Comparison of ENCODE assay signal across 14 cellular contexts in genomic region chr2:14137643-14138042, GRCh38.
DNase-seq lines count a peak whose midpoint lies in the region; ATAC-seq and TF ChIP-seq lines count a peak whose summit lies in the region.
"Had no signal": no experiment of that assay in that cellular context is flagged by ENCODE, and none has a peak within 500 bp of the region (broad histone marks: within the 10 kb centered on the region; RNA-seq: fewer than 3 reads in every experiment).

No MANE protein-coding gene starts in this region.

- ATAC-seq in RWPE2 (ENCODE audit: low read depth) = peak; percentile 33; the same call in 1 of the 3 replicates
- no peak for ATAC-seq in left lung
- no peak for ATAC-seq in GM21825 (IDR thresholded peaks at IDR 0.05; ENCODE audit: unreplicated experiment)
- ATAC-seq: gastrocnemius medialis had no signal

- H3K27ac ChIP-seq in RWPE2 (ENCODE audit: poor library complexity, severe bottlenecking) (no peak overlapping the region), left lung (no peak overlapping the region)
- H3K27ac ChIP-seq: gastrocnemius medialis had no signal

- H3K36me3 ChIP-seq in RWPE2 (ENCODE audit: low read depth) (no peaks in the 10 kb centered on the region), iPS-15b (ENCODE audit: control insufficient read depth, insufficient read depth, low read length) (no peaks in the 10 kb centered on the region), left lung (no peaks in the 10 kb centered on the region)
- H3K36me3 ChIP-seq: gastrocnemius medialis had no signal

- H3K4me3 ChIP-seq in RWPE2 (ENCODE audit: severe bottlenecking) (no peak overlapping the region), iPS-15b (ENCODE audit: low read depth, low read length) (peak overlapping the region; percentile 40), left lung (no peak overlapping the region)
- H3K4me3 ChIP-seq: gastrocnemius medialis had no signal

- intact Hi-C loops in left lung (cut with DNase I) = no loop called here

- in situ Hi-C loops in ACHN (cut with HindIII; ENCODE audit: low pct_ligation_motif_present, low pct_unique_long_range_greater_than_20kb, low sequenced_read_pairs) = no loop called here

- no peaks in the 10 kb centered on the region for H3K27me3 ChIP-seq in RWPE2 (ENCODE audit: insufficient read depth, poor library complexity, severe bottlenecking)
- no peaks in the 10 kb centered on the region for H3K27me3 ChIP-seq in iPS-15b (ENCODE audit: control insufficient read depth, insufficient read depth, low read length)
- no peaks in the 10 kb centered on the region for H3K27me3 ChIP-seq in left lung
- H3K27me3 ChIP-seq: gastrocnemius medialis had no signal

- H3K4me1 ChIP-seq in RWPE2 (ENCODE audit: insufficient read depth, poor library complexity, severe bottlenecking) (no peaks in the 10 kb centered on the region), iPS-15b (ENCODE audit: control insufficient read depth, insufficient read depth, low read length) (no peaks in the 10 kb centered on the region), left lung (no peaks in the 10 kb centered on the region)
- H3K4me1 ChIP-seq: gastrocnemius medialis had no signal

- H3K9me3 ChIP-seq in RWPE2 (ENCODE audit: severe bottlenecking) = no peaks in the 10 kb centered on the region
- no peaks in the 10 kb centered on the region for H3K9me3 ChIP-seq in iPS-15b (ENCODE audit: control insufficient read depth, insufficient read depth, low read length)
- no peaks in the 10 kb centered on the region for H3K9me3 ChIP-seq in left lung
- H3K9me3 ChIP-seq: gastrocnemius medialis had no signal

- DNase-seq in ACHN (peak; percentile 7), GM10266 (ENCODE audit: extremely low spot score) (no peak), RWPE2 (ENCODE audit: low spot score) (no peak), left lung (no peak), MV-4-11 (lab: John Stamatoyannopoulos, UW) (no peak)
- no peak for DNase-seq in activated naive CD4-positive, alpha-beta T cell treated with anti-CD3 and anti-CD28 coated beads, Interleukin-2, amount 50 U/mL, for 16 hours
- DNase-seq: activated CD8-positive, alpha-beta memory T cell treated with anti-CD3 and anti-CD28 coated beads for 24 hours; CD4-positive, CD25-positive, alpha-beta regulatory T cell; gastrocnemius medialis; H7; stimulated activated naive CD4-positive, alpha-beta T cell treated with Interleukin-2 at 50 U/mL for 16 hours; T-helper 2 cell had no signal

- TF ChIP-seq CTCF in GM10266 (IDR thresholded peaks at IDR 0.05; ENCODE audit: control insufficient read depth, insufficient read depth, low read depth, missing control alignments) = peak; percentile 1
- peak; percentile 10 for TF ChIP-seq CTCF in RWPE2 (IDR thresholded peaks at IDR 0.05; ENCODE audit: poor library complexity, severe bottlenecking)
- no peak for TF ChIP-seq CTCF in left lung (IDR thresholded peaks at IDR 0.05)

- no peak overlapping the region for H3K9ac ChIP-seq in iPS-15b (ENCODE audit: low read depth, low read length)

Comparison
In these comparisons a context has a peak if more than half of its experiments do, and no peak if none do; other contexts are left out.
1. CTCF ChIP-seq: peak in GM10266 (single experiment) and RWPE2 (single experiment); none in left lung (0 of 2).